Comparison of ENCODE assay signal across 8 cellular contexts in genomic region chr19:11528551-11529341, GRCh38. TPM values are rescaled to one million over a fixed set of nuclear protein-coding genes. Genes with fewer than 3 reads are reported as not detected.
DNase-seq lines count a peak whose midpoint lies in the region; ATAC-seq and TF ChIP-seq lines count a peak whose summit lies in the region.

Gene ECSIT, minus strand, starts transcription at chr19:11529134. Its CDS starts 9,964 bp downstream, at chr19:11519170.

- H3K36me3 ChIP-seq in RWPE2 (ENCODE audit: low read depth): peaks cover 11% of the 10 kb centered on the region; the same call in 1 of the 2 replicates

- peak within 1 kb of the TSS; percentile 75 for H3K27ac ChIP-seq in RWPE2 (ENCODE audit: poor library complexity, severe bottlenecking)

- no peaks in the 10 kb centered on the region for H3K27me3 Mint-ChIP-seq in activated T-helper 2 cell treated with anti-CD3 and anti-CD28 coated beads, Interferon-gamma antibody, Interleukin-2, Interleukin-4, amounts not matched to agents 10 μg/mL and 5 μg/mL and 100 μg/mL, durations not matched to agents 14 hours and 24 hours and 36 hours (ENCODE audit: low read depth)
- H3K27me3 Mint-ChIP-seq in naive thymus-derived CD8-positive, alpha-beta T cell: no peaks in the 10 kb centered on the region

- DNase-seq in Daoy (ENCODE audit: low read depth) (peak; percentile 99), H4 (ENCODE audit: low spot score) (peak; percentile 98), LoVo (ENCODE audit: low spot score) (peak; percentile 97), RWPE2 (ENCODE audit: low spot score) (peak; percentile 96), fibroblast of mammary gland (ENCODE audit: low read depth) (peak; percentile 99)
- DNase-seq in activated T-helper 2 cell treated with anti-CD3 and anti-CD28 coated beads, Interferon-gamma antibody, Interleukin-2, Interleukin-4, amounts not matched to agents 10 μg/mL and 5 μg/mL and 100 μg/mL, durations not matched to agents 14 hours and 24 hours and 36 hours (ENCODE audit: low spot score): peak; percentile 90
- DNase-seq in naive thymus-derived CD8-positive, alpha-beta T cell: peak; percentile 77 to 95 (median 90)
- DNase-seq in stimulated activated naive CD4-positive, alpha-beta T cell (lab: John Stamatoyannopoulos, UW): peak; percentile 78 to 91 (median 88)

- peaks cover 14% of the 10 kb centered on the region for H3K4me1 ChIP-seq in RWPE2 (ENCODE audit: insufficient read depth, poor library complexity, severe bottlenecking)

- peaks cover 23% of the 10 kb centered on the region for H3K4me1 Mint-ChIP-seq in activated T-helper 2 cell treated with anti-CD3 and anti-CD28 coated beads, Interferon-gamma antibody, Interleukin-2, Interleukin-4, amounts not matched to agents 10 μg/mL and 5 μg/mL and 100 μg/mL, durations not matched to agents 14 hours and 24 hours and 36 hours (ENCODE audit: low read depth)
- H3K4me1 Mint-ChIP-seq in naive thymus-derived CD8-positive, alpha-beta T cell: peaks cover 10 to 29% (median 21%) of the 10 kb centered on the region in 4 donors

- H3K4me3 Mint-ChIP-seq in activated T-helper 2 cell treated with anti-CD3 and anti-CD28 coated beads, Interferon-gamma antibody, Interleukin-2, Interleukin-4, amounts not matched to agents 10 μg/mL and 5 μg/mL and 100 μg/mL, durations not matched to agents 14 hours and 24 hours and 36 hours (ENCODE audit: low read depth): peak within 1 kb of the TSS; percentile 90
- peak within 1 kb of the TSS; percentile 94 to 99 (median 98) for H3K4me3 Mint-ChIP-seq in naive thymus-derived CD8-positive, alpha-beta T cell

- H3K27ac Mint-ChIP-seq in activated T-helper 2 cell treated with anti-CD3 and anti-CD28 coated beads, Interferon-gamma antibody, Interleukin-2, Interleukin-4, amounts not matched to agents 10 μg/mL and 5 μg/mL and 100 μg/mL, durations not matched to agents 14 hours and 24 hours and 36 hours: peak within 1 kb of the TSS; percentile 78
- H3K27ac Mint-ChIP-seq in naive thymus-derived CD8-positive, alpha-beta T cell: peak within 1 kb of the TSS; percentile 87 to 98 (median 95)

- TF ChIP-seq CTCF in RWPE2 (IDR thresholded peaks at IDR 0.05; ENCODE audit: poor library complexity, severe bottlenecking) (no peak), fibroblast of mammary gland (conservative IDR thresholded peaks at IDR 0.05; ENCODE audit: control insufficient read depth, insufficient read depth, low read depth, low read length) (no peak)

- intact Hi-C loops in activated T-helper 2 cell treated with anti-CD3 and anti-CD28 coated beads, Interferon-gamma antibody, Interleukin-2, Interleukin-4, amounts not matched to agents 10 μg/mL and 5 μg/mL and 100 μg/mL, durations not matched to agents 14 hours and 24 hours and 36 hours (cut with micrococcal nuclease): loop anchor here (1.0 to 2.0 kb wide), 2 partner anchors 23 to 94 kb away; partner anchors contain the start of genes ODAD3, PRKCSH and ZNF653

- POLR2A ChIA-PET in naive thymus-derived CD8-positive, alpha-beta T cell (lab: Charles Lee): interaction anchor here (0.6 to 1.9 kb wide), 9 partner anchors 12 to 1122 kb away, joined by 3 to 15 read pairs (median 4); partner anchors contain the start of genes ELOF1, SWSAP1 and ZNF653

- peaks cover 5% of the 10 kb centered on the region for H3K36me3 Mint-ChIP-seq in activated T-helper 2 cell treated with anti-CD3 and anti-CD28 coated beads, Interferon-gamma antibody, Interleukin-2, Interleukin-4, amounts not matched to agents 10 μg/mL and 5 μg/mL and 100 μg/mL, durations not matched to agents 14 hours and 24 hours and 36 hours (ENCODE audit: low read depth)
- H3K36me3 Mint-ChIP-seq in naive thymus-derived CD8-positive, alpha-beta T cell: peaks cover 0 to 11% (median 0%) of the 10 kb centered on the region in 3 donors

- H3K9me3 Mint-ChIP-seq in activated T-helper 2 cell treated with anti-CD3 and anti-CD28 coated beads, Interferon-gamma antibody, Interleukin-2, Interleukin-4, amounts not matched to agents 10 μg/mL and 5 μg/mL and 100 μg/mL, durations not matched to agents 14 hours and 24 hours and 36 hours: no peaks in the 10 kb centered on the region
- H3K9me3 Mint-ChIP-seq in naive thymus-derived CD8-positive, alpha-beta T cell: no peaks in the 10 kb centered on the region

- H3K27me3 ChIP-seq in RWPE2 (ENCODE audit: insufficient read depth, poor library complexity, severe bottlenecking): no peaks in the 10 kb centered on the region

- H3K9me3 ChIP-seq in RWPE2 (ENCODE audit: severe bottlenecking): no peaks in the 10 kb centered on the region

- peak; percentile 93 for ATAC-seq in RWPE2 (ENCODE audit: low read depth)
- peak; percentile 99 for ATAC-seq in naive thymus-derived CD8-positive, alpha-beta T cell

- H3K4me3 ChIP-seq in RWPE2 (ENCODE audit: severe bottlenecking) (peak within 1 kb of the TSS; percentile 81), fibroblast of mammary gland (ENCODE audit: control insufficient read depth, low read depth, low read length) (peak within 1 kb of the TSS; percentile 93)

RNA-seq across cellular contexts. Expression of gene ECSIT, which starts in this region (rescaled TPM):
- 66.3 and 96.0 TPM in 2 replicates for total RNA-seq in Daoy (2014; rRNA removed; shearing (Covaris generic))
- 43.0 and 47.5 TPM in 2 replicates for total RNA-seq in H4 (2014; rRNA removed; shearing (Covaris generic))
- total RNA-seq in activated T-helper 2 cell treated with anti-CD3 and anti-CD28 coated beads, Interferon-gamma antibody, Interleukin-2, Interleukin-4, amounts not matched to agents 10 μg/mL and 5 μg/mL and 100 μg/mL, durations not matched to agents 14 hours and 24 hours and 36 hours: 42.7 and 43.5 TPM in 2 replicates
- total RNA-seq in naive thymus-derived CD8-positive, alpha-beta T cell: 10 to 100 TPM; 47.1 to 50.8 TPM
- polyA plus RNA-seq in naive thymus-derived CD8-positive, alpha-beta T cell: 10 to 100 TPM; 34.3 to 40.1 (median 35.4) TPM

Comparison
In these comparisons a context has a peak if more than half of its experiments do, and no peak if none do; other contexts are left out.
1. Peak in every context shown above with its lines: DNase-seq, ATAC-seq, H3K4me3 ChIP-seq and H3K27ac ChIP-seq.